In genomic region chr3:48556796-48557626, GRCh38 we compare ENCODE assay signal across 8 cellular contexts. TPM values are rescaled to one million over a fixed set of nuclear protein-coding genes. Genes with fewer than 3 reads are reported as not detected.
DNase-seq lines count a peak whose midpoint lies in the region; ATAC-seq and TF ChIP-seq lines count a peak whose summit lies in the region.

Gene PFKFB4, minus strand, starts transcription at chr3:48556803. Its CDS starts 26 bp downstream, at chr3:48556777.

- DNase-seq in GM06990 (ENCODE audit: extremely low read depth, insufficient read length) (peak; percentile 98), HFFc6 (peak; percentile 99), NAMALWA (ENCODE audit: low spot score) (peak; percentile 96), SK-N-DZ (ENCODE audit: low spot score) (peak; percentile 99), substantia nigra (lab: John Stamatoyannopoulos, UW) (peak; percentile 91 to 100 (median 99))
- DNase-seq in activated naive CD4-positive, alpha-beta T cell treated with anti-CD3 and anti-CD28 coated beads, Interleukin-2, amount 10 ng/mL, durations not matched to agents 7 days and 5 days = peak; percentile 100

- TF ChIP-seq CTCF in GM06990 (IDR thresholded peaks at IDR 0.05; ENCODE audit: insufficient read depth, low read length, poor library complexity, severe bottlenecking) (no peak), HFFc6 (IDR thresholded peaks at IDR 0.05) (peak; percentile 49), gastroesophageal sphincter (IDR thresholded peaks at IDR 0.05) (peak in 1 of 4 experiments; percentile 31), neutrophil (IDR thresholded peaks at IDR 0.05) (peak; percentile 37)

- peaks cover 54% of the 10 kb centered on the region for H3K4me1 Mint-ChIP-seq in HFFc6 (ENCODE audit: low read depth)
- peaks cover 61% of the 10 kb centered on the region for H3K4me1 Mint-ChIP-seq in activated naive CD4-positive, alpha-beta T cell treated with anti-CD3 and anti-CD28 coated beads, Interleukin-2, amount 10 ng/mL, durations not matched to agents 7 days and 5 days

- ATAC-seq in gastroesophageal sphincter = peak; percentile 96

- TF ChIP-seq POLR2A in gastroesophageal sphincter (IDR thresholded peaks at IDR 0.05) = peak in 1 of 2 donors; percentile 14

- H3K9me3 ChIP-seq in gastroesophageal sphincter (no peaks in the 10 kb centered on the region), neutrophil (no peaks in the 10 kb centered on the region)

- no peak for TF ChIP-seq EP300 in gastroesophageal sphincter (IDR thresholded peaks at IDR 0.05)

- CTCF ChIA-PET in activated naive CD4-positive, alpha-beta T cell treated with anti-CD3 and anti-CD28 coated beads, Interleukin-2, amount 10 ng/mL, durations not matched to agents 7 days and 5 days (lab: Charles Lee) = interaction anchor here (0.9 to 5.0 kb wide), 11 partner anchors 8 to 286 kb away, joined by 3 to 26 read pairs (median 9); partner anchors contain the start of gene SLC26A6

- H3K27me3 ChIP-seq in GM06990 (replicated peaks; ENCODE audit: control insufficient read depth, insufficient read depth, low read length) = no peaks in the 10 kb centered on the region
- no peaks in the 10 kb centered on the region for H3K27me3 ChIP-seq in gastroesophageal sphincter
- peaks cover 5% of the 10 kb centered on the region for H3K27me3 ChIP-seq in neutrophil

- H3K36me3 ChIP-seq in GM06990 (ENCODE audit: control insufficient read depth, insufficient read depth, low read length) = peaks cover 3% of the 10 kb centered on the region
- no peaks in the 10 kb centered on the region for H3K36me3 ChIP-seq in gastroesophageal sphincter
- H3K36me3 ChIP-seq in neutrophil = peaks cover 6% of the 10 kb centered on the region

- H3K4me1 ChIP-seq in gastroesophageal sphincter = peaks cover 0 to 62% (median 21%) of the 10 kb centered on the region in 3 donors
- H3K4me1 ChIP-seq in neutrophil (ENCODE audit: control insufficient read depth in 1 of 2, insufficient read depth in 1 of 2, low read depth in 1 of 2, low read length in 1 of 2) = peaks cover 85 to 86% of the 10 kb centered on the region in 2 experiments

- peak within 1 kb of the TSS; percentile 69 for H3K27ac Mint-ChIP-seq in HFFc6
- peak within 1 kb of the TSS; percentile 87 for H3K27ac Mint-ChIP-seq in activated naive CD4-positive, alpha-beta T cell treated with anti-CD3 and anti-CD28 coated beads, Interleukin-2, amount 10 ng/mL, durations not matched to agents 7 days and 5 days

- WGBS in gastroesophageal sphincter (ENCODE audit: low coverage in 1 of 2), 2 donors = 0 to 3% methylated on average over 6 of the region's 53 CpGs

- peaks cover 10% of the 10 kb centered on the region for H3K27me3 Mint-ChIP-seq in HFFc6 (ENCODE audit: insufficient read depth)
- H3K27me3 Mint-ChIP-seq in activated naive CD4-positive, alpha-beta T cell treated with anti-CD3 and anti-CD28 coated beads, Interleukin-2, amount 10 ng/mL, durations not matched to agents 7 days and 5 days = peaks cover 22% of the 10 kb centered on the region

- H3K27ac ChIP-seq in gastroesophageal sphincter (peak within 1 kb of the TSS in 3 of 4 donors; percentile 74 to 81 (median 79)), neutrophil (peak within 1 kb of the TSS; percentile 92), substantia nigra (ENCODE audit: low read depth, low read length, poor library complexity, severe bottlenecking) (peak within 1 kb of the TSS; percentile 88)

- no peaks in the 10 kb centered on the region; the same call in 1 of the 2 replicates for H3K9me3 Mint-ChIP-seq in HFFc6
- no peaks in the 10 kb centered on the region for H3K9me3 Mint-ChIP-seq in activated naive CD4-positive, alpha-beta T cell treated with anti-CD3 and anti-CD28 coated beads, Interleukin-2, amount 10 ng/mL, durations not matched to agents 7 days and 5 days

- peak within 1 kb of the TSS; percentile 83 for H3K4me3 ChIP-seq in GM06990 (replicated peaks; ENCODE audit: low read depth, low read length)
- H3K4me3 ChIP-seq in gastroesophageal sphincter = peak within 1 kb of the TSS; percentile 31 to 55
- peak within 1 kb of the TSS; percentile 67 to 94 for H3K4me3 ChIP-seq in neutrophil (ENCODE audit: low read depth in 1 of 2, low read length in 1 of 2)

- peak within 1 kb of the TSS; percentile 84 for H3K4me3 Mint-ChIP-seq in HFFc6
- peak within 1 kb of the TSS; percentile 82 for H3K4me3 Mint-ChIP-seq in activated naive CD4-positive, alpha-beta T cell treated with anti-CD3 and anti-CD28 coated beads, Interleukin-2, amount 10 ng/mL, durations not matched to agents 7 days and 5 days

- peaks cover 4% of the 10 kb centered on the region; the same call in 1 of the 2 replicates for H3K36me3 Mint-ChIP-seq in HFFc6 (ENCODE audit: low read depth)
- H3K36me3 Mint-ChIP-seq in activated naive CD4-positive, alpha-beta T cell treated with anti-CD3 and anti-CD28 coated beads, Interleukin-2, amount 10 ng/mL, durations not matched to agents 7 days and 5 days = peaks cover 17% of the 10 kb centered on the region

RNA-seq across cellular contexts. Expression of gene PFKFB4, which starts in this region (rescaled TPM):
- total RNA-seq in HFFc6 (2021; fragmentation: NEBNext Ultra II Directional; extraction: Animal tissue kit (Norgen Biotek cat#: 25700)) = 10 to 100 TPM in 1 of 6 experiments, 1 to 10 TPM in 5; 7.5 to 10.5 (median 8.9) TPM
- polyA plus RNA-seq in SK-N-DZ (2014; cell fraction: cytosol; rRNA removed) = 7.9 and 12.8 TPM in 2 replicates
- polyA plus RNA-seq in SK-N-DZ (2014; cell fraction: nucleus; rRNA removed) = 21.1 and 22.6 TPM in 2 replicates
- 1 to 10 TPM; 1.8 to 2.9 (median 2.4) TPM for total RNA-seq in gastroesophageal sphincter

Comparison
In these comparisons a context has a peak if more than half of its experiments do, and no peak if none do; other contexts are left out.
1. Peak in every context shown above with its lines: DNase-seq, ATAC-seq, H3K4me3 ChIP-seq and H3K27ac ChIP-seq.